17 cellular contexts compared by ENCODE assay signal in genomic region chr14:103158688-103159087, GRCh38. TPM values are rescaled to one million over a fixed set of nuclear protein-coding genes. Genes with fewer than 3 reads are reported as not detected.
A peak's percentile ranks its signal among the peaks of the same experiment; 100 is the strongest.
DNase-seq lines count a peak whose midpoint lies in the region; ATAC-seq and TF ChIP-seq lines count a peak whose summit lies in the region.
"Had no signal": no experiment of that assay in that cellular context is flagged by ENCODE, and none has a peak within 500 bp of the region (broad histone marks: within the 10 kb centered on the region; RNA-seq: fewer than 3 reads in every experiment).

No MANE protein-coding gene starts in this region.

- POLR2A ChIA-PET in PC-9 (lab: Charles Lee; ENCODE audit: unreplicated experiment): interaction anchor here (0.5 to 0.7 kb wide), 5 partner anchors 26 to 971 kb away, joined by 3 to 16 read pairs (median 4); no protein-coding TSS in a partner anchor

- no peaks in the 10 kb centered on the region for H4K20me1 ChIP-seq in PC-9 (ENCODE audit: insufficient read depth)
- H4K20me1 ChIP-seq: BLaER1 treated with 17β-estradiol and CSF1 and Interleukin-3, amounts not matched to agents 10 nM and 100 nM had no signal

- CTCF ChIA-PET in PC-9 (lab: Charles Lee): interaction anchor here (0.6 to 0.8 kb wide), 4 partner anchors 25 to 153 kb away, joined by 3 to 6 read pairs (median 3); no protein-coding TSS in a partner anchor

- H3K4me3 ChIP-seq in PC-9: no peak overlapping the region
- H3K4me3 ChIP-seq in parathyroid adenoma (ENCODE audit: low read depth, low read length): no peak overlapping the region
- no peak overlapping the region for H3K4me3 ChIP-seq in transverse colon
- H3K4me3 ChIP-seq: BLaER1 treated with 17β-estradiol and CSF1 and Interleukin-3, amounts not matched to agents 10 nM and 100 nM had no signal

- H3K9me3 ChIP-seq in PC-9 (ENCODE audit: insufficient read depth, low read depth) (peaks cover 6% of the 10 kb centered on the region; the same call in 1 of the 2 replicates), parathyroid adenoma (ENCODE audit: control insufficient read depth, low read length) (no peaks in the 10 kb centered on the region), transverse colon (no peaks in the 10 kb centered on the region)

- H3K4me1 ChIP-seq in PC-9 (replicated peaks; ENCODE audit: insufficient read depth) (peaks cover 90% of the 10 kb centered on the region), parathyroid adenoma (peaks cover 72% of the 10 kb centered on the region), transverse colon (no peaks in the 10 kb centered on the region)

- H3K36me3 Mint-ChIP-seq in activated T-cell treated with anti-CD3 and anti-CD28 coated beads, Interleukin-2, amount 50 U/mL, for 4 hours (ENCODE audit: insufficient read depth): no peaks in the 10 kb centered on the region
- no peaks in the 10 kb centered on the region for H3K36me3 Mint-ChIP-seq in natural killer cell treated with Interleukin-12 subunit alpha and Interleukin-12 subunit beta and Interleukin-15 and Interleukin-18, amount 100 ng/mL, for 72 hours
- H3K36me3 Mint-ChIP-seq: CD4-positive, alpha-beta memory T cell had no signal

- H3K27me3 ChIP-seq in PC-9 (ENCODE audit: insufficient read depth, low read depth): no peaks in the 10 kb centered on the region
- H3K27me3 ChIP-seq in parathyroid adenoma (ENCODE audit: control insufficient read depth, insufficient read depth, low read length): no peaks in the 10 kb centered on the region
- no peaks in the 10 kb centered on the region for H3K27me3 ChIP-seq in transverse colon
- H3K27me3 ChIP-seq: BLaER1 treated with 17β-estradiol and CSF1 and Interleukin-3, amounts not matched to agents 10 nM and 100 nM had no signal

- H2AFZ ChIP-seq in PC-9 (no peak overlapping the region), parathyroid adenoma (peak overlapping the region; percentile 19)

- intact Hi-C loops in PC-9 (cut with micrococcal nuclease; ENCODE audit: unreplicated experiment): loop anchor here (1.0 kb wide), 1 partner anchor 15 kb away; no protein-coding TSS in a partner anchor
- intact Hi-C loops in transverse colon (cut with DNase I; ENCODE audit: low total_unique reads): no loop called here

- H3K27me3 Mint-ChIP-seq in activated T-cell treated with anti-CD3 and anti-CD28 coated beads, Interleukin-2, amount 50 U/mL, for 4 hours (ENCODE audit: low read depth): peaks cover 3% of the 10 kb centered on the region
- H3K27me3 Mint-ChIP-seq in natural killer cell treated with Interleukin-12 subunit alpha and Interleukin-12 subunit beta and Interleukin-15 and Interleukin-18, amount 100 ng/mL, for 72 hours: peaks cover 0 to 2% of the 10 kb centered on the region in 2 donors

- peaks cover 68% of the 10 kb centered on the region for H3F3A ChIP-seq in PC-9 (ENCODE audit: insufficient read depth, low read depth)

- no peaks in the 10 kb centered on the region for H3K36me3 ChIP-seq in PC-9 (ENCODE audit: low read depth)
- H3K36me3 ChIP-seq in parathyroid adenoma (ENCODE audit: control insufficient read depth, insufficient read depth, low read length): no peaks in the 10 kb centered on the region
- no peaks in the 10 kb centered on the region for H3K36me3 ChIP-seq in transverse colon
- H3K36me3 ChIP-seq: BLaER1 treated with 17β-estradiol and CSF1 and Interleukin-3, amounts not matched to agents 10 nM and 100 nM had no signal

- no peak for TF ChIP-seq EP300 in transverse colon (IDR thresholded peaks at IDR 0.05; ENCODE audit: low read depth)

- H3K9me2 ChIP-seq in PC-9 (ENCODE audit: insufficient read depth): no peaks in the 10 kb centered on the region

- H3K4me1 Mint-ChIP-seq in activated T-cell treated with anti-CD3 and anti-CD28 coated beads, Interleukin-2, amount 50 U/mL, for 4 hours (ENCODE audit: low read depth): peaks cover 3% of the 10 kb centered on the region
- no peaks in the 10 kb centered on the region for H3K4me1 Mint-ChIP-seq in natural killer cell treated with Interleukin-12 subunit alpha and Interleukin-12 subunit beta and Interleukin-15 and Interleukin-18, amount 100 ng/mL, for 72 hours (ENCODE audit: low read depth in 2 of 2)
- H3K4me1 Mint-ChIP-seq: CD4-positive, alpha-beta memory T cell had no signal

- no peak overlapping the region for H3K4me3 Mint-ChIP-seq in activated T-cell treated with anti-CD3 and anti-CD28 coated beads, Interleukin-2, amount 50 U/mL, for 4 hours
- no peak overlapping the region for H3K4me3 Mint-ChIP-seq in natural killer cell treated with Interleukin-12 subunit alpha and Interleukin-12 subunit beta and Interleukin-15 and Interleukin-18, amount 100 ng/mL, for 72 hours

- ATAC-seq in activated T-cell treated with anti-CD3 and anti-CD28 coated beads, Interleukin-2, amount 50 U/mL, for 4 hours: no peak
- no peak for ATAC-seq in natural killer cell treated with Interleukin-12 subunit alpha and Interleukin-12 subunit beta and Interleukin-15 and Interleukin-18, amount 100 ng/mL, for 72 hours
- ATAC-seq: HCT116, HepG2 had no signal

- H3K9ac ChIP-seq in parathyroid adenoma: no peak overlapping the region
- H3K9ac ChIP-seq: BLaER1 treated with 17β-estradiol and CSF1 and Interleukin-3, amounts not matched to agents 10 nM and 100 nM had no signal

- H3K27ac Mint-ChIP-seq in natural killer cell treated with Interleukin-12 subunit alpha and Interleukin-12 subunit beta and Interleukin-15 and Interleukin-18, amount 100 ng/mL, for 72 hours: no peak overlapping the region
- H3K27ac Mint-ChIP-seq: CD4-positive, alpha-beta memory T cell had no signal

- H3K79me2 ChIP-seq in PC-9 (ENCODE audit: low read depth): no peaks in the 10 kb centered on the region
- no peaks in the 10 kb centered on the region for H3K79me2 ChIP-seq in parathyroid adenoma

- WGBS in transverse colon (ENCODE audit: low coverage in 1 of 2), 2 donors: 33% methylated on average over 1 of the region's 1 CpG; no CpG with 5 or more reads in 1 of the 2 donors

- DNase-seq in GM13976 (ENCODE audit: low spot score): peak; percentile 1
- peak; percentile 84 to 96 for DNase-seq in PC-9
- no peak for DNase-seq in activated T-cell treated with anti-CD3 and anti-CD28 coated beads, Interleukin-2, amount 50 U/mL, for 4 hours
- no peak for DNase-seq in NCI-H2107 (lab: John Stamatoyannopoulos, UW)
- DNase-seq in transverse colon: no peak
- no peak for DNase-seq in natural killer cell treated with Interleukin-12 subunit alpha and Interleukin-12 subunit beta and Interleukin-15 and Interleukin-18, amount 100 ng/mL, for 72 hours (ENCODE audit: low spot score)
- DNase-seq: ACHN; CD4-positive, alpha-beta memory T cell; DMS153; DMS79 treated with DMSO at 0.1 percent for 48 hours; EL; GDM1 had no signal

- BruUV-seq in PC-9 (replicated peaks; lab: Mats Ljungman, UMichigan): no TSS peak

- in situ Hi-C loops in GM13976 (cut with MboI; ENCODE audit: low sequenced_read_pairs, unreplicated experiment) (no loop called here), transverse colon (cut with MboI; ENCODE audit: low pct_ligation_motif_present in 1 of 4, low pct_unique_long_range_greater_than_20kb in 1 of 4, low sequenced_read_pairs in 3 of 4) (no loop called here)

- H3K9me3 Mint-ChIP-seq in activated T-cell treated with anti-CD3 and anti-CD28 coated beads, Interleukin-2, amount 50 U/mL, for 4 hours: no peaks in the 10 kb centered on the region
- H3K9me3 Mint-ChIP-seq in natural killer cell treated with Interleukin-12 subunit alpha and Interleukin-12 subunit beta and Interleukin-15 and Interleukin-18, amount 100 ng/mL, for 72 hours: no peaks in the 10 kb centered on the region
- H3K9me3 Mint-ChIP-seq: CD4-positive, alpha-beta memory T cell had no signal

- no peak for TF ChIP-seq CTCF in C4-2B (conservative IDR thresholded peaks at IDR 0.05)
- TF ChIP-seq CTCF in GM13976 (IDR thresholded peaks at IDR 0.05; ENCODE audit: borderline replicate concordance, control extremely low read depth, extremely low read depth, insufficient read depth, missing control alignments): no peak
- no peak for TF ChIP-seq CTCF in PC-9 (conservative IDR thresholded peaks at IDR 0.05)
- no peak for TF ChIP-seq CTCF in parathyroid adenoma (IDR thresholded peaks at IDR 0.05)
- no peak for TF ChIP-seq CTCF in transverse colon (IDR thresholded peaks at IDR 0.05)

- H3K27ac ChIP-seq in C4-2B (peak overlapping the region; percentile 7; the same call in 1 of the 2 replicates), PC-9 (peak overlapping the region; percentile 89), parathyroid adenoma (peak overlapping the region; percentile 85), transverse colon (no peak overlapping the region)
- H3K27ac ChIP-seq: BLaER1 treated with 17β-estradiol and CSF1 and Interleukin-3, amounts not matched to agents 10 nM and 100 nM had no signal

- TF ChIP-seq POLR2A in transverse colon (IDR thresholded peaks at IDR 0.05): no peak

- H3K4me2 ChIP-seq in PC-9 (peak overlapping the region; percentile 50), parathyroid adenoma (ENCODE audit: low read length) (peak overlapping the region; percentile 26)
- H3K4me2 ChIP-seq: BLaER1 treated with 17β-estradiol and CSF1 and Interleukin-3, amounts not matched to agents 10 nM and 100 nM had no signal

RNA-seq across cellular contexts. Expression of gene TNFAIP2, which starts 35.4 kb away (rescaled TPM):
- total RNA-seq in PC-9 (2021) (291 and 366 TPM in 2 replicates), transverse colon (10 to 100 TPM; 25.1 to 76.3 (median 52.7) TPM)
- 10 to 100 TPM in 1 of 3 donors, 1 to 10 TPM in 2; 1.4 to 10.4 (median 6.4) TPM for total RNA-seq in activated T-cell treated with anti-CD3 and anti-CD28 coated beads, Interleukin-2, amount 50 U/mL, for 4 hours
- total RNA-seq in natural killer cell treated with Interleukin-12 subunit alpha and Interleukin-12 subunit beta and Interleukin-15 and Interleukin-18, amount 100 ng/mL, for 72 hours: 1 to 10 TPM; 8.1 to 9.6 TPM

Comparison
In these comparisons a context has a peak if more than half of its experiments do, and no peak if none do; other contexts are left out.
1. H3K27ac ChIP-seq: peak in C4-2B (single experiment), PC-9 (single experiment) and parathyroid adenoma (single experiment); none in transverse colon (0 of 4).
2. DNase-seq: peak in GM13976 (single experiment) and PC-9 (2 of 2); none in activated T-cell treated with anti-CD3 and anti-CD28 coated beads, Interleukin-2, amount 50 U/mL, for 4 hours (single experiment), NCI-H2107 (single experiment), transverse colon (single experiment) and natural killer cell treated with Interleukin-12 subunit alpha and Interleukin-12 subunit beta and Interleukin-15 and Interleukin-18, amount 100 ng/mL, for 72 hours (single experiment).